ENCODE assay signal across 8 cellular contexts in the genomic region with DNA sequence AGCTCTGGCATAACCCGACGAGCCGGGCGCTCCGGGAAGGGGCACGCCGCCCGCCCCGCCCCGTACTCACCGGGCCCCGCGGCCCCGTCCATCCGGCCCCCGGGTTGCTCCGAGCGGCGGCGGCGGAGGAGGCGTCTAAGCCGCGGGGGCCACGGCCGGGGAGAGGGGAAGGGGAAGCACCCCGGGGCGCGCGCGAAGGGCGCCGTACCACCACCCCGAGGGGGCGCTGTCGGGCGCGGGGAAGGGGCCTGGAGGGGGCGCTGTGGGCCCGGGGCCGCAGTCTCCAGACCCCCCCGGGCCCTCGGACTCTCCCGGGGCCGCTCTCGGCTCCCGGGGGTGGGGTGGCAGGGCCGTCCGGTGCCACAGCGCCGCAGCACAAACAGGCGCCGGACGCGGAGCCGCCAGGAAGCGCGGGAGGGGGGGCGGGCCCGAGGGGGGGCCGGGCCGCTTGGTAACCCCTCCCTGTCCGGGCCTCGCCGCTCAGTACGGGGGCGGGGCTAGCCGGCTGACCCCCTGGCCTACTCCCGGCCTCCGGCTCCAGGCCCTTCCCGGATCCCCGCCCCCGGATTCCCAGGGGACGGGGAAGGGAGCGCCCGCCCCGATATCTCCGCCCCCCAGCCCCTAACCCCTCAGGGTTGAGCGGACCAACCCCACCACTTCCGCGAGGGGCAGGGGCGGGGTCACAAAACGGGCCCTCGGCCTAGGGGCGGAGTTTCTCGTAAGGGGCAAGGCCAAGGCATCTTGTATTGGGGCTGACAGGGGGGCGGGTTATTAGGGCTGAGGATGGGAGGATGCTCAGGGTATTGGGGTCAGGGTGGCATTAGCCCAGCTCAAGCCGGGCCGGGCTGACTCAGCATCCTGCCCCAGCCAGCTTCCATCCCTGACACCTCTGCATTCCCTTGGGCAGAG. TPM values are rescaled to one million over a fixed set of nuclear protein-coding genes. Genes with fewer than 3 reads are reported as not detected.
DNase-seq lines count a peak whose midpoint lies in the region; TF ChIP-seq lines count a peak whose summit lies in the region.

A gene with protein sequence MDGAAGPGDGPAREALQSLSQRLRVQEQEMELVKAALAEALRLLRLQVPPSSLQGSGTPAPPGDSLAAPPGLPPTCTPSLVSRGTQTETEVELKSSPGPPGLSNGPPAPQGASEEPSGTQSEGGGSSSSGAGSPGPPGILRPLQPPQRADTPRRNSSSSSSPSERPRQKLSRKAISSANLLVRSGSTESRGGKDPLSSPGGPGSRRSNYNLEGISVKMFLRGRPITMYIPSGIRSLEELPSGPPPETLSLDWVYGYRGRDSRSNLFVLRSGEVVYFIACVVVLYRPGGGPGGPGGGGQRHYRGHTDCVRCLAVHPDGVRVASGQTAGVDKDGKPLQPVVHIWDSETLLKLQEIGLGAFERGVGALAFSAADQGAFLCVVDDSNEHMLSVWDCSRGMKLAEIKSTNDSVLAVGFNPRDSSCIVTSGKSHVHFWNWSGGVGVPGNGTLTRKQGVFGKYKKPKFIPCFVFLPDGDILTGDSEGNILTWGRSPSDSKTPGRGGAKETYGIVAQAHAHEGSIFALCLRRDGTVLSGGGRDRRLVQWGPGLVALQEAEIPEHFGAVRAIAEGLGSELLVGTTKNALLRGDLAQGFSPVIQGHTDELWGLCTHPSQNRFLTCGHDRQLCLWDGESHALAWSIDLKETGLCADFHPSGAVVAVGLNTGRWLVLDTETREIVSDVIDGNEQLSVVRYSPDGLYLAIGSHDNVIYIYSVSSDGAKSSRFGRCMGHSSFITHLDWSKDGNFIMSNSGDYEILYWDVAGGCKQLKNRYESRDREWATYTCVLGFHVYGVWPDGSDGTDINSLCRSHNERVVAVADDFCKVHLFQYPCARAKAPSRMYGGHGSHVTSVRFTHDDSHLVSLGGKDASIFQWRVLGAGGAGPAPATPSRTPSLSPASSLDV (minus strand): TSS at position 410 of the 909 bp plus-strand sequence. CDS start 318 bp downstream, at position 92.
Gene ROM1, plus strand, starts transcription at position 892 of the 909 bp plus-strand sequence. CDS start 25 bp downstream, outside the sequence.

- H3K9me3 ChIP-seq in Loucy (ENCODE audit: insufficient read depth, low read depth, low read length) (no peaks in the 10 kb centered on the region), tibial nerve (no peaks in the 10 kb centered on the region)

- H3K4me1 ChIP-seq in Loucy (ENCODE audit: insufficient read depth, low read length, poor library complexity, severe bottlenecking) (peaks cover 23% of the 10 kb centered on the region), tibial nerve (peaks cover 6 to 38% (median 16%) of the 10 kb centered on the region in 4 donors)

- peaks cover 4% of the 10 kb centered on the region for H3K27me3 ChIP-seq in H7 (ENCODE audit: control insufficient read depth, insufficient read depth, low read length)
- no peaks in the 10 kb centered on the region for H3K27me3 ChIP-seq in Loucy (ENCODE audit: insufficient read depth, low read length, poor library complexity, severe bottlenecking)
- H3K27me3 ChIP-seq in tibial nerve: no peaks in the 10 kb centered on the region

- H3K4me2 ChIP-seq in Loucy (ENCODE audit: low read depth, low read length, poor library complexity, severe bottlenecking): peak within 1 kb of the TSS; percentile 81

- peak within 1 kb of the TSS; percentile 88 to 96 (median 95) for H3K27ac ChIP-seq in tibial nerve

- H3K9ac ChIP-seq in Loucy (ENCODE audit: low read depth, low read length, poor library complexity, severe bottlenecking): peak within 1 kb of the TSS; percentile 80

- no peaks in the 10 kb centered on the region; the same call in 1 of the 2 replicates for H3K36me3 ChIP-seq in H7 (replicated peaks; ENCODE audit: control insufficient read depth, insufficient read depth, low read length)
- H3K36me3 ChIP-seq in Loucy (ENCODE audit: insufficient read depth, low read length): no peaks in the 10 kb centered on the region
- peaks cover 0 to 70% (median 0%) of the 10 kb centered on the region in 3 donors for H3K36me3 ChIP-seq in tibial nerve

- peaks cover 14% of the 10 kb centered on the region; the same call in 1 of the 2 replicates for H3K79me2 ChIP-seq in Loucy (ENCODE audit: insufficient read depth, low read length)

- TF ChIP-seq CTCF in Loucy (conservative IDR thresholded peaks at IDR 0.05; ENCODE audit: low read length) (peak; percentile 91), tibial nerve (IDR thresholded peaks at IDR 0.05) (peak; percentile 97 to 99 (median 98))

- 0 to 2% methylated on average over 11 to 50 of the region's 89 CpGs for WGBS in tibial nerve, 2 donors

- peaks cover 8% of the 10 kb centered on the region for H3F3A ChIP-seq in Loucy (ENCODE audit: low read depth)

- peaks cover 40% of the 10 kb centered on the region for H3K36me3 Mint-ChIP-seq in activated naive CD8-positive, alpha-beta T cell treated with anti-CD3 and anti-CD28 coated beads for 36 hours

- peaks cover 41% of the 10 kb centered on the region for H3K4me1 Mint-ChIP-seq in activated naive CD8-positive, alpha-beta T cell treated with anti-CD3 and anti-CD28 coated beads for 36 hours

- peak; percentile 21 to 38 for TF ChIP-seq EP300 in tibial nerve (IDR thresholded peaks at IDR 0.05)

- H3K27me3 Mint-ChIP-seq in activated naive CD8-positive, alpha-beta T cell treated with anti-CD3 and anti-CD28 coated beads for 36 hours: no peaks in the 10 kb centered on the region

- H3K9me2 ChIP-seq in Loucy (replicated peaks; ENCODE audit: low read depth, low read length): no peaks in the 10 kb centered on the region

- no peaks in the 10 kb centered on the region for H3K9me3 Mint-ChIP-seq in activated naive CD8-positive, alpha-beta T cell treated with anti-CD3 and anti-CD28 coated beads for 36 hours

- intact Hi-C loops in cardiac septum (cut with DNase I): no loop called here

- no peaks in the 10 kb centered on the region for H4K20me1 ChIP-seq in Loucy (ENCODE audit: insufficient read depth, low read length, poor library complexity, severe bottlenecking)

- TF ChIP-seq POLR2A in tibial nerve (IDR thresholded peaks at IDR 0.05): peak in 1 of 2 donors; percentile 40

- H3K27ac Mint-ChIP-seq in activated naive CD8-positive, alpha-beta T cell treated with anti-CD3 and anti-CD28 coated beads for 36 hours: peak within 1 kb of the TSS; percentile 95

- H2AFZ ChIP-seq in Loucy (ENCODE audit: low read length): peak within 1 kb of the TSS; percentile 80

- H3K4me3 Mint-ChIP-seq in activated naive CD8-positive, alpha-beta T cell treated with anti-CD3 and anti-CD28 coated beads for 36 hours: peak within 1 kb of the TSS; percentile 90

- H3K4me3 ChIP-seq in H7 (ENCODE audit: insufficient read depth, low read depth, low read length) (peak within 1 kb of the TSS; percentile 70), Loucy (ENCODE audit: low read length, poor library complexity, severe bottlenecking) (peak within 1 kb of the TSS; percentile 90), tibial nerve (peak within 1 kb of the TSS; percentile 65 to 75 (median 71))

- peak; percentile 62 for DNase-seq in GM04504 (ENCODE audit: low read depth)
- peak; percentile 100 for DNase-seq in H7
- DNase-seq in SKM-1 treated with dmso at 0.1 percent for 144 hours (lab: John Stamatoyannopoulos, UW; ENCODE audit: unreplicated experiment): peak; percentile 67
- peak; percentile 90 for DNase-seq in activated naive CD8-positive, alpha-beta T cell treated with anti-CD3 and anti-CD28 coated beads for 36 hours
- peak; percentile 95 for DNase-seq in cardiac septum (ENCODE audit: low spot score)
- DNase-seq in pons (ENCODE audit: low spot score): peak; percentile 82
- peak; percentile 79 to 89 for DNase-seq in tibial nerve (ENCODE audit: low spot score in 2 of 2)

RNA-seq across cellular contexts. Expression of the first gene that starts in this region (rescaled TPM):
- total RNA-seq in H7 (2014; rRNA removed; shearing (Covaris generic)): 28.0 and 29.3 TPM in 2 replicates
- 100 to 1,000 TPM; 112 to 121 TPM for total RNA-seq in activated naive CD8-positive, alpha-beta T cell treated with anti-CD3 and anti-CD28 coated beads for 36 hours
- total RNA-seq in cardiac septum (29.6 TPM), tibial nerve (100 to 1,000 TPM in 2 of 4 donors, 10 to 100 TPM in 2; 64.9 to 138 (median 93.9) TPM)

RNA-seq across cellular contexts. Expression of gene ROM1, which starts in this region (rescaled TPM):
- 1.1 and 2.5 TPM in 2 replicates for total RNA-seq in H7 (2014; rRNA removed; shearing (Covaris generic))
- 1 to 10 TPM; 2.0 to 2.8 TPM for total RNA-seq in activated naive CD8-positive, alpha-beta T cell treated with anti-CD3 and anti-CD28 coated beads for 36 hours
- total RNA-seq in cardiac septum (6.0 TPM), tibial nerve (10 to 100 TPM in 3 of 4 donors, 1 to 10 TPM in 1; 9.3 to 13.8 (median 11.2) TPM)

Comparison
In these comparisons a context has a peak if more than half of its experiments do, and no peak if none do; other contexts are left out.
1. Peak in every context shown above with its lines: DNase-seq, H3K4me3 ChIP-seq and H3K27ac ChIP-seq.